In genomic region chr7:98761225-98761624, GRCh38 we compare ENCODE assay signal across 26 cellular contexts.
"Had no signal": no experiment of that assay in that cellular context is flagged by ENCODE, and none has a peak within 500 bp of the region (broad histone marks: within the 10 kb centered on the region; RNA-seq: fewer than 3 reads in every experiment).

No MANE protein-coding gene starts in this region.

- H3K9me3 Mint-ChIP-seq: activated B cell treated with CpG ODN at 0.5 μM for 24 hours; activated CD4-positive, alpha-beta memory T cell treated with anti-CD3 and anti-CD28 coated beads for 36 hours; activated T-cell treated with anti-CD3 and anti-CD28 coated beads, Interleukin-2, amount 50 U/mL, for 4 hours had no signal

- H3K36me3 ChIP-seq: brain microvascular endothelial cell, MG63 had no signal

- H3K4me3 Mint-ChIP-seq: activated B cell treated with CpG ODN at 0.5 μM for 24 hours; activated CD4-positive, alpha-beta memory T cell treated with anti-CD3 and anti-CD28 coated beads for 36 hours; activated CD4-positive, alpha-beta T cell treated with anti-CD3 and anti-CD28 coated beads, Interleukin-2, amount 10 ng/mL, durations not matched to agents 7 days and 5 days; activated naive CD8-positive, alpha-beta T cell; activated T-cell treated with anti-CD3 and anti-CD28 coated beads, Interleukin-2, amount 50 U/mL, for 4 hours; T-cell had no signal

- H3K27me3 ChIP-seq: brain microvascular endothelial cell, MG63 had no signal

- H3K9me3 ChIP-seq: MG63 had no signal

- H3K4me1 Mint-ChIP-seq: activated B cell treated with CpG ODN at 0.5 μM for 24 hours; activated CD4-positive, alpha-beta T cell treated with anti-CD3 and anti-CD28 coated beads, Interleukin-2, amount 10 ng/mL, durations not matched to agents 7 days and 5 days; T-cell had no signal

- H3K27ac ChIP-seq: brain microvascular endothelial cell, KMS-11 had no signal

- ATAC-seq: activated T-cell treated with anti-CD3 and anti-CD28 coated beads, Interleukin-2, amount 50 U/mL, for 4 hours; Panc1; T-cell had no signal

- H3K27ac Mint-ChIP-seq: activated B cell treated with CpG ODN at 0.5 μM for 24 hours; activated CD4-positive, alpha-beta memory T cell treated with anti-CD3 and anti-CD28 coated beads for 36 hours; activated CD4-positive, alpha-beta T cell treated with anti-CD3 and anti-CD28 coated beads, Interleukin-2, amount 10 ng/mL, durations not matched to agents 7 days and 5 days; activated naive CD8-positive, alpha-beta T cell; T-cell had no signal

- H3K36me3 Mint-ChIP-seq: activated CD4-positive, alpha-beta memory T cell treated with anti-CD3 and anti-CD28 coated beads for 36 hours; activated naive CD8-positive, alpha-beta T cell; T-cell had no signal

- DNase-seq: activated B cell treated with CpG ODN at 0.5 μM for 24 hours; activated CD4-positive, alpha-beta memory T cell treated with anti-CD3 and anti-CD28 coated beads for 36 hours; activated CD4-positive, alpha-beta T cell treated with anti-CD3 and anti-CD28 coated beads for 1 hour; activated CD4-positive, alpha-beta T cell treated with anti-CD3 and anti-CD28 coated beads, Interleukin-2, amount 10 ng/mL, durations not matched to agents 7 days and 5 days; activated CD8-positive, alpha-beta memory T cell treated with anti-CD3 and anti-CD28 coated beads for 24 hours; activated effector memory CD4-positive, alpha-beta T cell treated with anti-CD3 and anti-CD28 coated beads, Interleukin-2, amount 50 U/mL, for 16 hours; activated naive CD4-positive, alpha-beta T cell treated with Interleukin-2 at 50 U/mL for 16 hours; activated T-cell treated with anti-CD3 and anti-CD28 coated beads, Interleukin-2, amount 50 U/mL, for 4 hours; brain microvascular endothelial cell; cerebellar nuclear complex; MG63; MV-4-11; NCI-H1092 treated with DMSO at 0.1 percent for 48 hours; NCI-H1436; NCI-H1694 treated with DMSO at 0.1 percent for 48 hours; NCI-H2029 treated with DMSO at 0.1 percent for 48 hours; NCI-H510A treated with DMSO at 0.1 percent for 48 hours; NK-92 treated with Interleukin-12 subunit alpha and Interleukin-12 subunit beta, amount 100 ng/mL, for 24 hours; OCI-M1; SHP77 treated with DMSO at 0.1 percent for 48 hours; T-cell; T-helper 2 cell; T1000 had no signal

- H3K27me3 Mint-ChIP-seq: activated CD4-positive, alpha-beta T cell treated with anti-CD3 and anti-CD28 coated beads, Interleukin-2, amount 10 ng/mL, durations not matched to agents 7 days and 5 days had no signal

- H3K4me3 ChIP-seq: MG63 had no signal
